In genomic region chr11:528815-529728, GRCh38 we compare ENCODE assay signal across 26 cellular contexts. TPM values are rescaled to one million over a fixed set of nuclear protein-coding genes. Genes with fewer than 3 reads are reported as not detected.
DNase-seq lines count a peak whose midpoint lies in the region; ATAC-seq and TF ChIP-seq lines count a peak whose summit lies in the region.
"Had no signal": no experiment of that assay in that cellular context is flagged by ENCODE, and none has a peak within 500 bp of the region (broad histone marks: within the 10 kb centered on the region; RNA-seq: fewer than 3 reads in every experiment).

No MANE protein-coding gene starts in this region.

- H3K27me3 ChIP-seq in H7 (ENCODE audit: control insufficient read depth, insufficient read depth, low read length) (no peaks in the 10 kb centered on the region), RWPE2 (ENCODE audit: insufficient read depth, poor library complexity, severe bottlenecking) (no peaks in the 10 kb centered on the region), uterus (no peaks in the 10 kb centered on the region)
- H3K27me3 ChIP-seq: BLaER1, esophagus squamous epithelium, MG63, Peyer's patch had no signal

- intact Hi-C loops in uterus (cut with DNase I; ENCODE audit: low total_unique reads), result no loop called here

- ATAC-seq in RWPE2 (ENCODE audit: low read depth), result no peak
- no peak for ATAC-seq in stimulated activated memory B cell treated with anti-CD40 and anti-IgM and Interleukin-4, amounts not matched to agents 10 μg/mL and 1 μg/mL and 100 μg/mL, for 72 hours
- no peak for ATAC-seq in GM18870 (IDR thresholded peaks at IDR 0.05; ENCODE audit: unreplicated experiment)
- ATAC-seq: naive thymus-derived CD8-positive, alpha-beta T cell; T-helper 17 cell had no signal

- POLR2A ChIA-PET in HEK293 (lab: Yijun Ruan, JAX), result interaction anchor here (0.6 kb wide), 2 partner anchors 166 to 320 kb away, joined by 3 to 4 read pairs; partner anchors contain the start of gene TMEM80

- peaks cover 14% of the 10 kb centered on the region for H3K36me3 Mint-ChIP-seq in stimulated activated memory B cell treated with anti-CD40 and anti-IgM and Interleukin-4, amounts not matched to agents 10 μg/mL and 1 μg/mL and 100 μg/mL, for 72 hours

- H3K27ac ChIP-seq in HEK293 (ENCODE audit: extremely low read depth, low read depth, low read length), result no peak overlapping the region
- no peak overlapping the region for H3K27ac ChIP-seq in RWPE2 (ENCODE audit: poor library complexity, severe bottlenecking)
- no peak overlapping the region for H3K27ac ChIP-seq in uterus
- H3K27ac ChIP-seq: BLaER1, esophagus squamous epithelium, Peyer's patch had no signal

- H3K36me3 ChIP-seq in H7 (replicated peaks; ENCODE audit: control insufficient read depth, insufficient read depth, low read length), result peaks cover 3% of the 10 kb centered on the region
- H3K36me3 ChIP-seq in HEK293 (ENCODE audit: control insufficient read depth in 2 of 2, insufficient read depth in 1 of 2, low read length in 2 of 2), result peaks cover 0 to 47% of the 10 kb centered on the region in 2 experiments; a peak in 1 of 3 replicates
- peaks cover 25% of the 10 kb centered on the region for H3K36me3 ChIP-seq in RWPE2 (ENCODE audit: low read depth)
- no peaks in the 10 kb centered on the region for H3K36me3 ChIP-seq in uterus

- H3K4me1 ChIP-seq in HEK293 (ENCODE audit: control insufficient read depth, insufficient read depth, low read length) (no peaks in the 10 kb centered on the region), RWPE2 (ENCODE audit: insufficient read depth, poor library complexity, severe bottlenecking) (no peaks in the 10 kb centered on the region), uterus (peaks cover 0 to 3% of the 10 kb centered on the region in 2 donors)

- DNase-seq in H7 (peak; percentile 66), RWPE2 (ENCODE audit: low spot score) (peak; percentile 60), myocyte (ENCODE audit: low read depth) (peak; percentile 48), uterus (no peak)
- DNase-seq: activated gamma-delta T cell; activated naive CD8-positive, alpha-beta T cell treated with anti-CD3 and anti-CD28 coated beads, Interleukin-2, amount 10 ng/mL, durations not matched to agents 7 days and 5 days; activated T-cell treated with anti-CD3 and anti-CD28 coated beads, Interleukin-2, amount 50 U/mL, for 1 hour; cortex of kidney; esophagus squamous epithelium; foreskin melanocyte; hippocampal formation; KG1; MG63; naive thymus-derived CD8-positive, alpha-beta T cell; NCI-H1436; NK-92 treated with Interleukin-12 subunit alpha and Interleukin-12 subunit beta, amount 100 ng/mL, for 24 hours; stimulated activated CD4-positive, alpha-beta T cell treated with anti-CD3 and anti-CD28 coated beads, Interleukin-4, amount 100 ng/mL, for 1 hour; T-helper 17 cell; trophoblast cell had no signal

- TF ChIP-seq POLR2A in uterus (IDR thresholded peaks at IDR 0.05), result no peak

- H3K4me3 ChIP-seq in H7 (ENCODE audit: insufficient read depth, low read depth, low read length) (no peak overlapping the region), HEK293 (ENCODE audit: low read depth, low read length) (no peak overlapping the region), RWPE2 (ENCODE audit: severe bottlenecking) (no peak overlapping the region), uterus (no peak overlapping the region)
- H3K4me3 ChIP-seq: BLaER1, esophagus squamous epithelium, MG63, Peyer's patch had no signal

- no peaks in the 10 kb centered on the region for H3K27me3 Mint-ChIP-seq in stimulated activated memory B cell treated with anti-CD40 and anti-IgM and Interleukin-4, amounts not matched to agents 10 μg/mL and 1 μg/mL and 100 μg/mL, for 72 hours
- H3K27me3 Mint-ChIP-seq: activated naive CD8-positive, alpha-beta T cell treated with anti-CD3 and anti-CD28 coated beads, Interleukin-2, amount 10 ng/mL, durations not matched to agents 7 days and 5 days; T-helper 17 cell had no signal

- no peak overlapping the region for H3K27ac Mint-ChIP-seq in stimulated activated memory B cell treated with anti-CD40 and anti-IgM and Interleukin-4, amounts not matched to agents 10 μg/mL and 1 μg/mL and 100 μg/mL, for 72 hours
- H3K27ac Mint-ChIP-seq: activated naive CD8-positive, alpha-beta T cell treated with anti-CD3 and anti-CD28 coated beads, Interleukin-2, amount 10 ng/mL, durations not matched to agents 7 days and 5 days; mesothelial cell of epicardium; T-helper 17 cell had no signal

- peaks cover 12% of the 10 kb centered on the region for H3K4me1 Mint-ChIP-seq in stimulated activated memory B cell treated with anti-CD40 and anti-IgM and Interleukin-4, amounts not matched to agents 10 μg/mL and 1 μg/mL and 100 μg/mL, for 72 hours
- H3K4me1 Mint-ChIP-seq: activated naive CD8-positive, alpha-beta T cell treated with anti-CD3 and anti-CD28 coated beads, Interleukin-2, amount 10 ng/mL, durations not matched to agents 7 days and 5 days; mesothelial cell of epicardium; T-helper 17 cell had no signal

- H3K9me3 ChIP-seq in HEK293 (ENCODE audit: control insufficient read depth, insufficient read depth, low read depth, low read length) (no peaks in the 10 kb centered on the region), RWPE2 (ENCODE audit: severe bottlenecking) (no peaks in the 10 kb centered on the region), uterus (no peaks in the 10 kb centered on the region)
- H3K9me3 ChIP-seq: BLaER1, esophagus squamous epithelium, MG63, Peyer's patch had no signal

- no peaks in the 10 kb centered on the region for H3K9me3 Mint-ChIP-seq in stimulated activated memory B cell treated with anti-CD40 and anti-IgM and Interleukin-4, amounts not matched to agents 10 μg/mL and 1 μg/mL and 100 μg/mL, for 72 hours
- H3K9me3 Mint-ChIP-seq: activated naive CD8-positive, alpha-beta T cell treated with anti-CD3 and anti-CD28 coated beads, Interleukin-2, amount 10 ng/mL, durations not matched to agents 7 days and 5 days; naive thymus-derived CD8-positive, alpha-beta T cell had no signal

- H3K4me3 Mint-ChIP-seq in stimulated activated memory B cell treated with anti-CD40 and anti-IgM and Interleukin-4, amounts not matched to agents 10 μg/mL and 1 μg/mL and 100 μg/mL, for 72 hours, result no peak overlapping the region
- H3K4me3 Mint-ChIP-seq: activated naive CD8-positive, alpha-beta T cell treated with anti-CD3 and anti-CD28 coated beads, Interleukin-2, amount 10 ng/mL, durations not matched to agents 7 days and 5 days; mesothelial cell of epicardium; naive thymus-derived CD8-positive, alpha-beta T cell; T-helper 17 cell had no signal

- CTCF ChIA-PET in HEK293 (lab: Yijun Ruan, JAX), result no interaction called here

- no peak for TF ChIP-seq CTCF in HEK293 (tag by site-specific recombination; IDR thresholded peaks at IDR 0.05)
- no peak for TF ChIP-seq CTCF in RWPE2 (IDR thresholded peaks at IDR 0.05; ENCODE audit: poor library complexity, severe bottlenecking)
- TF ChIP-seq CTCF in uterus (IDR thresholded peaks at IDR 0.05), result no peak

TF ChIP-seq in HEK293, 187 proteins besides CTCF, POLR2A, EP300 and RAD21 (continues in another document):
- TF ChIP-seq GLIS1 (tag by site-specific recombination; IDR thresholded peaks at IDR 0.05) (peak; percentile 12; the same call in 1 of the 2 replicates), SCRT1 (tag by site-specific recombination; IDR thresholded peaks at IDR 0.05; ENCODE audit: borderline replicate concordance) (no peak), ZBTB6 (tag by site-specific recombination; IDR thresholded peaks at IDR 0.05) (no peak), ZNF600 (tag by site-specific recombination; IDR thresholded peaks at IDR 0.05) (0 out of 2 replicates have a peak, but pooled peaks have one; percentile 35), TCF7L2 (IDR thresholded peaks at IDR 0.05; ENCODE audit: borderline replicate concordance, low read depth, low read length) (no peak), HOXC10 (CRISPR knock-in tag; IDR thresholded peaks at IDR 0.05) (no peak), PRDM1 (tag by site-specific recombination; IDR thresholded peaks at IDR 0.05) (no peak), ATF2 (tag by site-specific recombination; IDR thresholded peaks at IDR 0.05; ENCODE audit: low read depth) (0 out of 2 replicates have a peak, but pooled peaks have one; percentile 24), ZIC2 (tag by site-specific recombination; IDR thresholded peaks at IDR 0.05) (peak; percentile 15; the same call in 1 of the 2 replicates)

RNA-seq across cellular contexts. Expression of gene HRAS, which starts 6.3 kb away (rescaled TPM):
- 27.1 and 57.9 TPM in 2 replicates for total RNA-seq in H7 (2014; rRNA removed; shearing (Covaris generic))
- 37.9 and 66.0 TPM in 2 replicates for total RNA-seq in myocyte
- polyA plus RNA-seq in myocyte (2012), result 124 TPM
- 10 to 100 TPM in 3 of 4 donors, 1 to 10 TPM in 1; 5.4 to 37.6 (median 23.8) TPM for total RNA-seq in uterus

RNA-seq across cellular contexts. Expression of gene LRRC56, which starts 8.3 kb away (rescaled TPM):
- 1.3 and 1.5 TPM in 2 replicates for total RNA-seq in H7 (2014; rRNA removed; shearing (Covaris generic))
- 1.3 and 2.3 TPM in 2 replicates for total RNA-seq in myocyte
- 1.8 TPM for polyA plus RNA-seq in myocyte (2012)
- 1 to 10 TPM in 2 of 4 donors, not detected in 2; 1.7 to 1.9 TPM for total RNA-seq in uterus
- total RNA-seq: HT1080 had no signal

RNA-seq across cellular contexts. Expression of gene RNH1, which starts 22.0 kb away (rescaled TPM):
- 98.9 and 104 TPM in 2 replicates for total RNA-seq in H7 (2014; rRNA removed; shearing (Covaris generic))
- total RNA-seq in myocyte (419 and 464 TPM in 2 replicates), uterus (100 to 1,000 TPM; 111 to 175 (median 142) TPM)
- 267 TPM for polyA plus RNA-seq in myocyte (2012)

RNA-seq across cellular contexts. Expression of gene LMNTD2, which starts 31.5 kb away (rescaled TPM):
- 2.7 and 4.0 TPM in 2 replicates for total RNA-seq in H7 (2014; rRNA removed; shearing (Covaris generic))
- total RNA-seq in myocyte (0.31 and 0.78 TPM in 2 replicates), uterus (1 to 10 TPM in 1 of 4 donors, under 1 TPM in 2, not detected in 1; 0.14 to 2.2 (median 0.51) TPM)
- 2.2 TPM for polyA plus RNA-seq in myocyte (2012)

RNA-seq across cellular contexts. Expression of gene RASSF7, which starts 31.7 kb away (rescaled TPM):
- total RNA-seq in H7 (2014; rRNA removed; shearing (Covaris generic)), result 28.2 and 37.0 TPM in 2 replicates
- 21.1 and 32.2 TPM in 2 replicates for total RNA-seq in myocyte
- 29.1 TPM for polyA plus RNA-seq in myocyte (2012)
- 10 to 100 TPM in 2 of 4 donors, 1 to 10 TPM in 1, under 1 TPM in 1; 0.59 to 13.1 (median 8.0) TPM for total RNA-seq in uterus

Comparison
In these comparisons a context has a peak if more than half of its experiments do, and no peak if none do; other contexts are left out.
1. DNase-seq: peak in H7 (single experiment), RWPE2 (single experiment) and myocyte (single experiment); none in uterus (0 of 2).